In genomic region chr4:6318206-6318605, GRCh38 we compare ENCODE assay signal across 26 cellular contexts.
"Had no signal": no experiment of that assay in that cellular context is flagged by ENCODE, and none has a peak within 500 bp of the region (broad histone marks: within the 10 kb centered on the region; RNA-seq: fewer than 3 reads in every experiment).

No MANE protein-coding gene starts in this region.

- FAIRE-seq: small intestine had no signal

- H3K27ac ChIP-seq: ovary, prostate gland, right atrium auricular region, right lobe of liver, sigmoid colon, stomach, thoracic aorta, thyroid gland, tibial nerve, upper lobe of left lung, vagina had no signal

- DNase-seq: naive B cell; naive thymus-derived CD8-positive, alpha-beta T cell; nephron progenitor cell; occipital lobe; ovary; retina; right lobe of liver; sigmoid colon; small intestine; stimulated activated CD4-positive, alpha-beta T cell treated with anti-CD3 and anti-CD28 coated beads, Interleukin-15, amount 100 ng/mL, for 24 hours; stimulated activated CD4-positive, alpha-beta T cell treated with anti-CD3 and anti-CD28 coated beads, Interleukin-2, amount 100 ng/mL, for 24 hours; stimulated activated CD4-positive, alpha-beta T cell treated with anti-CD3 and anti-CD28 coated beads, Interleukin-2, amount 100 ng/mL, for 48 hours; stimulated activated CD4-positive, alpha-beta T cell treated with anti-CD3 and anti-CD28 coated beads, Interleukin-4, amount 100 ng/mL, for 24 hours; stimulated activated naive B cell treated with anti-CD40 and anti-IgM and Interleukin-4, amounts not matched to agents 10 μg/mL and 1 μg/mL and 100 μg/mL, for 72 hours; stimulated activated naive CD4-positive, alpha-beta T cell treated with Interleukin-2 at 50 U/mL for 16 hours; stomach; thyroid gland; trophoblast cell had no signal

- H3K9me3 ChIP-seq: ovary, prostate gland, right lobe of liver, sigmoid colon, thoracic aorta, thyroid gland, upper lobe of left lung, vagina had no signal

- ATAC-seq: naive thymus-derived CD8-positive, alpha-beta T cell; natural killer cell treated with Interleukin-12 subunit alpha and Interleukin-12 subunit beta and Interleukin-15 and Interleukin-18, amount 100 ng/mL, for 72 hours; stimulated activated effector memory CD8-positive, alpha-beta T cell treated with anti-CD3 and anti-CD28 coated beads, Interleukin-12 subunit alpha, Interleukin-12 subunit beta, amount 100 ng/mL, for 72 hours; stimulated activated naive B cell treated with anti-CD40 and anti-IgM and Interleukin-4, amounts not matched to agents 10 μg/mL and 1 μg/mL and 100 μg/mL, for 72 hours had no signal

- H3K36me3 ChIP-seq: ovary, prostate gland, right atrium auricular region, right lobe of liver, sigmoid colon, stomach, thoracic aorta, thyroid gland, tibial nerve, upper lobe of left lung had no signal

- H3K4me1 ChIP-seq: prostate gland, right atrium auricular region, right lobe of liver, sigmoid colon, stomach, thyroid gland, tibial nerve, upper lobe of left lung, vagina had no signal

- H3K27me3 ChIP-seq: ovary, right atrium auricular region, right lobe of liver, sigmoid colon, thyroid gland, tibial nerve, upper lobe of left lung, vagina had no signal

- H3K4me3 ChIP-seq: ovary, prostate gland, right atrium auricular region, right lobe of liver, sigmoid colon, stomach, thoracic aorta, thyroid gland, tibial nerve, upper lobe of left lung, vagina had no signal
